Comparison of ENCODE assay signal across 20 cellular contexts in genomic region chr9:32247173-32247572, GRCh38.
"Had no signal": no experiment of that assay in that cellular context is flagged by ENCODE, and none has a peak within 500 bp of the region (broad histone marks: within the 10 kb centered on the region; RNA-seq: fewer than 3 reads in every experiment).

No MANE protein-coding gene starts in this region.

- DNase-seq: effector memory CD4-positive, alpha-beta T cell; immature natural killer cell; left colon; mammary epithelial cell; mucosa of descending colon; naive thymus-derived CD8-positive, alpha-beta T cell; ovary; right lobe of liver; stimulated activated CD4-positive, alpha-beta T cell treated with anti-CD3 and anti-CD28 coated beads, Interleukin-4, amount 100 ng/mL, for 1 hour; stimulated activated CD8-positive, alpha-beta memory T cell treated with anti-CD3 and anti-CD28 coated beads, Interleukin-4, amount 100 ng/mL, for 48 hours; stimulated activated naive CD8-positive, alpha-beta T cell treated with anti-CD3 and anti-CD28 coated beads, Interleukin-15, Interleukin-2, amounts not matched to agents 100 U/mL and 50 U/mL, for 24 hours; upper lobe of right lung had no signal

- H3K27ac ChIP-seq: esophagus muscularis mucosa, gastroesophageal sphincter, neural progenitor cell, ovary, prostate gland, right lobe of liver, tibial nerve, upper lobe of right lung, vagina had no signal

- H3K36me3 ChIP-seq: esophagus muscularis mucosa, gastroesophageal sphincter, neural progenitor cell, ovary, prostate gland, right lobe of liver, tibial nerve, upper lobe of right lung, vagina had no signal

- H3K4me1 ChIP-seq: gastroesophageal sphincter, neural progenitor cell, prostate gland, right lobe of liver, upper lobe of right lung, vagina had no signal

- H3K9me3 ChIP-seq: esophagus muscularis mucosa, gastroesophageal sphincter, mucosa of descending colon, ovary, prostate gland, right lobe of liver, tibial nerve, upper lobe of right lung, vagina had no signal

- H3K4me2 ChIP-seq: neural progenitor cell had no signal

- ATAC-seq: gastroesophageal sphincter; left colon; mucosa of descending colon; naive thymus-derived CD8-positive, alpha-beta T cell; right lobe of liver; stimulated activated effector memory CD8-positive, alpha-beta T cell treated with anti-CD3 and anti-CD28 coated beads, Interleukin-12 subunit alpha, Interleukin-12 subunit beta, amount 100 ng/mL, for 72 hours; stimulated activated naive CD8-positive, alpha-beta T cell treated with anti-CD3 and anti-CD28 coated beads, Interleukin-15, Interleukin-2, amounts not matched to agents 100 U/mL and 50 U/mL, for 24 hours; upper lobe of right lung had no signal

- H3K27me3 ChIP-seq: esophagus muscularis mucosa, gastroesophageal sphincter, neural progenitor cell, ovary, right lobe of liver, tibial nerve, upper lobe of right lung, vagina had no signal

- FAIRE-seq: endometrium had no signal

- H2AFZ ChIP-seq: neural progenitor cell had no signal

- H3K9ac ChIP-seq: neural progenitor cell had no signal

- H3K4me3 ChIP-seq: esophagus muscularis mucosa, gastroesophageal sphincter, mucosa of descending colon, neural progenitor cell, ovary, prostate gland, right lobe of liver, tibial nerve, upper lobe of right lung, vagina had no signal
